In genomic region chr16:13863075-13863765, GRCh38 we compare ENCODE assay signal across 14 cellular contexts.
"Had no signal": no experiment of that assay in that cellular context is flagged by ENCODE, and none has a peak within 500 bp of the region (broad histone marks: within the 10 kb centered on the region; RNA-seq: fewer than 3 reads in every experiment).

No MANE protein-coding gene starts in this region.

- H3K27ac ChIP-seq: colonic mucosa, testis, upper lobe of right lung had no signal

- ATAC-seq: naive thymus-derived CD4-positive, alpha-beta T cell; stimulated activated naive CD8-positive, alpha-beta T cell treated with anti-CD3 and anti-CD28 coated beads, Interleukin-15, amount 100 ng/mL, for 72 hours; upper lobe of right lung had no signal

- H3K27me3 ChIP-seq: colonic mucosa, testis, upper lobe of right lung had no signal

- FAIRE-seq: endothelial cell of umbilical vein had no signal

- H3K36me3 ChIP-seq: colonic mucosa, upper lobe of right lung had no signal

- DNase-seq: activated B cell treated with CpG ODN at 0.5 μM for 24 hours; activated CD4-positive, alpha-beta T cell treated with anti-CD3 and anti-CD28 coated beads, Interleukin-2, amount 10 ng/mL, durations not matched to agents 7 days and 5 days; activated CD8-positive, alpha-beta memory T cell treated with anti-CD3 and anti-CD28 coated beads for 24 hours; activated naive CD4-positive, alpha-beta T cell treated with anti-CD3 and anti-CD28 coated beads, Interleukin-2, amount 10 ng/mL, durations not matched to agents 7 days and 5 days; activated T-cell treated with anti-CD3 and anti-CD28 coated beads for 4 hours; colonic mucosa; naive thymus-derived CD4-positive, alpha-beta T cell; retina; stimulated activated CD4-positive, alpha-beta T cell treated with anti-CD3 and anti-CD28 coated beads, Interleukin-15, amount 100 ng/mL, for 24 hours; stimulated activated CD4-positive, alpha-beta T cell treated with anti-CD3 and anti-CD28 coated beads, Interleukin-4, amount 100 ng/mL, for 24 hours; stimulated activated naive CD8-positive, alpha-beta T cell treated with anti-CD3 and anti-CD28 coated beads, Interleukin-15, amount 100 ng/mL, for 72 hours; testis; upper lobe of right lung had no signal

- H3K4me1 ChIP-seq: colonic mucosa, testis, upper lobe of right lung had no signal

- H3K4me3 ChIP-seq: colonic mucosa, testis, upper lobe of right lung had no signal

- H3K9me3 ChIP-seq: colonic mucosa, testis, upper lobe of right lung had no signal
